ENCODE assay signal across 1 cellular context in genomic region chr6:28280595-28281287, GRCh38.
TF ChIP-seq lines count a peak whose summit lies in the region.

No MANE protein-coding gene starts in this region.

TF ChIP-seq in endothelial cell of umbilical vein, 7 proteins besides CTCF, POLR2A, EP300 and RAD21:
- no peak for TF ChIP-seq GATA2 (IDR thresholded peaks at IDR 0.05; ENCODE audit: insufficient read depth, insufficient read length, low read depth, low read length)
- TF ChIP-seq FOS (IDR thresholded peaks at IDR 0.05; ENCODE audit: borderline replicate concordance, insufficient read depth, low read length) = no peak
- TF ChIP-seq MAX (IDR thresholded peaks at IDR 0.05; ENCODE audit: insufficient read depth, insufficient read length) = no peak
- no peak for TF ChIP-seq POLR2AphosphoS5 (IDR thresholded peaks at IDR 0.05; ENCODE audit: insufficient read depth, low read depth, low read length)
- TF ChIP-seq MYC (IDR thresholded peaks at IDR 0.05; ENCODE audit: low read depth, low read length) = no peak
